Comparison of ENCODE assay signal across 8 cellular contexts in genomic region chr19:16714702-16715294, GRCh38. TPM values are rescaled to one million over a fixed set of nuclear protein-coding genes. Genes with fewer than 3 reads are reported as not detected.
A peak's percentile ranks its signal among the peaks of the same experiment; 100 is the strongest.
DNase-seq lines count a peak whose midpoint lies in the region; ATAC-seq and TF ChIP-seq lines count a peak whose summit lies in the region.

No MANE protein-coding gene starts in this region.

- H3K4me1 ChIP-seq in hepatocyte (ENCODE audit: insufficient read depth): no peaks in the 10 kb centered on the region

- WGBS in hepatocyte (ENCODE audit: low lambda C conversion rate, missing lambda C conversion rate): 27% methylated on average over 14 of the region's 14 CpGs

- H3K27ac ChIP-seq in hepatocyte: no peak overlapping the region

- ATAC-seq in SK-N-SH treated with all-trans-retinoic acid at 6 μM for 48 hours (peak; percentile 74), GM18868 (IDR thresholded peaks at IDR 0.05; ENCODE audit: unreplicated experiment) (no peak)

- H3K4me2 ChIP-seq in hepatocyte: no peak overlapping the region

- DNase-seq in DMS79 treated with DMSO at 0.1 percent for 48 hours (lab: John Stamatoyannopoulos, UW): peak; percentile 53
- peak; percentile 86 for DNase-seq in KBM-7
- DNase-seq in amygdala (lab: John Stamatoyannopoulos, UW): peak in 45 of 56 donors; percentile 1 to 75 (median 25)
- DNase-seq in hepatocyte (ENCODE audit: low spot score): peak; percentile 25
- peak; percentile 21 for DNase-seq in stimulated activated CD4-positive, alpha-beta T cell treated with anti-CD3 and anti-CD28 coated beads, Interleukin-12 subunit alpha, Interleukin-12 subunit beta, amount 100 ng/mL, for 4 hours
- no peak for DNase-seq in NCI-H187 treated with DMSO at 0.1 percent for 48 hours (lab: John Stamatoyannopoulos, UW)

- no peaks in the 10 kb centered on the region for H3K27me3 ChIP-seq in hepatocyte

- H2AFZ ChIP-seq in hepatocyte: no peak overlapping the region

- no peaks in the 10 kb centered on the region for H3K36me3 ChIP-seq in hepatocyte (replicated peaks; ENCODE audit: insufficient read depth, low read depth)

- no peaks in the 10 kb centered on the region for H3K79me2 ChIP-seq in hepatocyte

- peak; percentile 80 for TF ChIP-seq CTCF in hepatocyte (IDR thresholded peaks at IDR 0.05; ENCODE audit: poor library complexity)

- H4K20me1 ChIP-seq in hepatocyte (ENCODE audit: insufficient read depth, poor library complexity, severe bottlenecking): no peaks in the 10 kb centered on the region

- no peaks in the 10 kb centered on the region for H3K9me2 ChIP-seq in hepatocyte (replicated peaks; ENCODE audit: insufficient read depth)

- no peaks in the 10 kb centered on the region for H3K9me3 ChIP-seq in hepatocyte (ENCODE audit: low read depth)

- no peak overlapping the region for H3K4me3 ChIP-seq in hepatocyte

- in situ Hi-C loops in KBM-7 (cut with MboI; ENCODE audit: low pct_unique_long_range_greater_than_20kb, low sequenced_read_pairs): no loop called here

TF ChIP-seq in SK-N-SH treated with all-trans-retinoic acid at 6 μM for 48 hours, 23 proteins besides CTCF, POLR2A, EP300 and RAD21:
- no peak for TF ChIP-seq ZFP3 (CRISPR knock-in tag; IDR thresholded peaks at IDR 0.05)
- TF ChIP-seq CSDC2 (CRISPR knock-in tag; IDR thresholded peaks at IDR 0.05): no peak
- no peak for TF ChIP-seq TOX (CRISPR knock-in tag; IDR thresholded peaks at IDR 0.05; ENCODE audit: borderline replicate concordance)
- TF ChIP-seq ESRRG (CRISPR knock-in tag; IDR thresholded peaks at IDR 0.05): no peak
- no peak for TF ChIP-seq GLIS3 (CRISPR knock-in tag; IDR thresholded peaks at IDR 0.05)
- TF ChIP-seq ZNF8 (CRISPR knock-in tag; IDR thresholded peaks at IDR 0.05): no peak

RNA-seq across cellular contexts. Expression of gene NWD1, which starts 4.8 kb away (rescaled TPM):
- total RNA-seq in hepatocyte: 0.07 and 0.12 TPM in 2 replicates
- 0.01 TPM in 1 of 2 replicates, not detected in the other for polyA plus RNA-seq in hepatocyte

RNA-seq across cellular contexts. Expression of gene TMEM38A, which starts 53.9 kb away (rescaled TPM):
- total RNA-seq in hepatocyte: 10.2 and 10.6 TPM in 2 replicates
- 9.3 and 10.9 TPM in 2 replicates for polyA plus RNA-seq in hepatocyte

RNA-seq across cellular contexts. Expression of gene SMIM7, which starts 54.9 kb away (rescaled TPM):
- 141 and 154 TPM in 2 replicates for total RNA-seq in hepatocyte
- 99.2 and 105 TPM in 2 replicates for polyA plus RNA-seq in hepatocyte
